ENCODE assay signal across 22 cellular contexts in genomic region chr12:111319600-111320232, GRCh38.
"Had no signal": no experiment of that assay in that cellular context is flagged by ENCODE, and none has a peak within 500 bp of the region (broad histone marks: within the 10 kb centered on the region; RNA-seq: fewer than 3 reads in every experiment).

No MANE protein-coding gene starts in this region.

- H3K4me1 Mint-ChIP-seq: endodermal cell had no signal

- ATAC-seq: effector memory CD8-positive, alpha-beta T cell; gastrocnemius medialis; heart right ventricle; left cardiac atrium; left lung; left ventricle myocardium superior; lower lobe of right lung had no signal

- H3K36me3 ChIP-seq: colonic mucosa, esophagus squamous epithelium, gastrocnemius medialis, heart right ventricle, left lung, lower lobe of right lung had no signal

- H3K4me3 ChIP-seq: colonic mucosa, esophagus squamous epithelium, gastrocnemius medialis, heart right ventricle, left lung, lower lobe of right lung had no signal

- H3K27ac Mint-ChIP-seq: dendritic cell treated with granulocyte-macrophage colony-stimulating factor and Interleukin-4, amounts not matched to agents 40 ng/mL and 50 ng/mL, for 4 days; effector memory CD8-positive, alpha-beta T cell; endodermal cell had no signal

- H3K27me3 ChIP-seq: colonic mucosa, gastrocnemius medialis had no signal

- H3K4me3 Mint-ChIP-seq: dendritic cell treated with granulocyte-macrophage colony-stimulating factor and Interleukin-4, amounts not matched to agents 40 ng/mL and 50 ng/mL, for 4 days; effector memory CD8-positive, alpha-beta T cell; endodermal cell had no signal

- H3K4me1 ChIP-seq: colonic mucosa, esophagus squamous epithelium, gastrocnemius medialis, left lung, lower lobe of right lung had no signal

- H3K27ac ChIP-seq: colonic mucosa, epithelial cell of prostate, esophagus squamous epithelium, gastrocnemius medialis, heart right ventricle, left lung, lower lobe of right lung had no signal

- H3K27me3 Mint-ChIP-seq: dendritic cell treated with granulocyte-macrophage colony-stimulating factor and Interleukin-4, amounts not matched to agents 40 ng/mL and 50 ng/mL, for 4 days had no signal

- H3K9me3 Mint-ChIP-seq: dendritic cell treated with granulocyte-macrophage colony-stimulating factor and Interleukin-4, amounts not matched to agents 40 ng/mL and 50 ng/mL, for 4 days; effector memory CD8-positive, alpha-beta T cell; endodermal cell had no signal

- DNase-seq: colonic mucosa; cortex of kidney; effector CD8-positive, alpha-beta T cell; effector memory CD8-positive, alpha-beta T cell; endodermal cell; erythroblast; esophagus squamous epithelium; foreskin fibroblast; foreskin melanocyte; gastrocnemius medialis; glutamatergic neuron; head of caudate nucleus; heart right ventricle; hippocampal formation; left cardiac atrium; left lung; left ventricle myocardium superior; lower lobe of right lung; mesendoderm; midbrain had no signal

- H3K9me3 ChIP-seq: colonic mucosa, esophagus squamous epithelium, gastrocnemius medialis, heart right ventricle, left lung, lower lobe of right lung had no signal
